8 cellular contexts compared by ENCODE assay signal in the genomic region with DNA sequence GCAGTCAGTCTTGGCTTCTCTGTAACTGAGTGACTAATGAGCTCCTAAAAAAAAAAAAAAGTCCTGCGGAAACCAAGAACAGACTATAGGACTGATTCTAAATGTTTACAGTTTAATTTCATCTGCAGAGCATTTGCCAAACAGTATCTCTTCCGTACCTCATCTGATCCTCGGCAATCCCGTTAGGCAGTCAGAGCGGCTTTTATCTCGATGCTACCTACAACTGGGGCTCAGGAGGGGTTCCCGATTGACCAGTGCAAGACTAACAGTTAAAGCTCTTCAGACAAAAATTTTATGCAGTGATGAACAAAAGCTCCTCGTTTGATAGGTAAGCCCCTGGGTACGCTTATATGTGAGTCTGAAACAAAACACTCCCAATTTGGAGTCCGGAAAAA. TPM values are rescaled to one million over a fixed set of nuclear protein-coding genes. Genes with fewer than 3 reads are reported as not detected.
DNase-seq lines count a peak whose midpoint lies in the region; ATAC-seq and TF ChIP-seq lines count a peak whose summit lies in the region.

No MANE protein-coding gene starts in this region.

- TF ChIP-seq CTCF in WERI-Rb-1 (IDR thresholded peaks at IDR 0.05; ENCODE audit: low read depth, low read length) (no peak), fibroblast of villous mesenchyme (IDR thresholded peaks at IDR 0.05; ENCODE audit: insufficient read depth, low read depth, low read length) (no peak), retinal pigment epithelial cell (conservative IDR thresholded peaks at IDR 0.05; ENCODE audit: low read depth, low read length) (no peak)

- H3K27me3 ChIP-seq in HUES48 (ENCODE audit: control insufficient read depth, insufficient read depth, low read length) = no peaks in the 10 kb centered on the region
- no peaks in the 10 kb centered on the region for H3K27me3 ChIP-seq in WERI-Rb-1 (ENCODE audit: insufficient read depth, low read depth, severe bottlenecking)

- peak overlapping the region; percentile 80 for H3K9ac ChIP-seq in HUES48 (ENCODE audit: low read depth, low read length)

- H3K27ac ChIP-seq in HUES48 (ENCODE audit: low read depth, low read length) (peak overlapping the region; percentile 95), WERI-Rb-1 (peak overlapping the region; percentile 88)

- peak overlapping the region; percentile 93 for H3K4me3 ChIP-seq in HUES48 (ENCODE audit: low read depth, low read length)
- H3K4me3 ChIP-seq in WERI-Rb-1 (ENCODE audit: low read depth, low read length) = peak overlapping the region; percentile 66
- peak overlapping the region; percentile 83 for H3K4me3 ChIP-seq in fibroblast of villous mesenchyme (ENCODE audit: low read depth, low read length)
- H3K4me3 ChIP-seq in retinal pigment epithelial cell (ENCODE audit: low read length) = peak overlapping the region; percentile 77

- H3K36me3 ChIP-seq in HUES48 (ENCODE audit: control insufficient read depth, insufficient read depth, low read length) (peaks cover 1% of the 10 kb centered on the region; the same call in 1 of the 2 replicates), WERI-Rb-1 (no peaks in the 10 kb centered on the region)

- peaks cover 9% of the 10 kb centered on the region for H3K4me1 ChIP-seq in HUES48 (ENCODE audit: control insufficient read depth, insufficient read depth, low read length)

- H3K9me3 ChIP-seq in HUES48 (ENCODE audit: control insufficient read depth, insufficient read depth, low read length) = no peaks in the 10 kb centered on the region
- H3K9me3 ChIP-seq in WERI-Rb-1 (ENCODE audit: severe bottlenecking) = no peaks in the 10 kb centered on the region

- ATAC-seq in HG03108 (IDR thresholded peaks at IDR 0.05; ENCODE audit: unreplicated experiment) = no peak

- peak in 2 of 3 donors; percentile 1 to 3 for DNase-seq in stimulated activated CD4-positive, alpha-beta T cell treated with anti-CD3 and anti-CD28 coated beads, Interleukin-12 subunit alpha, Interleukin-12 subunit beta, amount 100 ng/mL, for 48 hours (ENCODE audit: low read depth in 2 of 3, low spot score in 1 of 3)
- DNase-seq in stimulated activated CD4-positive, alpha-beta T cell treated with anti-CD3 and anti-CD28 coated beads, Interleukin-4, amount 100 ng/mL, for 4 hours = no peak
- DNase-seq in WERI-Rb-1 = peak; percentile 9
- no peak for DNase-seq in fibroblast of villous mesenchyme (ENCODE audit: low read depth)
- no peak for DNase-seq in retinal pigment epithelial cell (ENCODE audit: low read depth)
- no peak for DNase-seq in activated CD4-positive, CD25-positive, alpha-beta regulatory T cell treated with anti-CD3 and anti-CD28 coated beads, Interleukin-2, amount 50 U/mL, for 72 hours

RNA-seq across cellular contexts. Expression of a gene that starts 0.6 kb away (rescaled TPM):
- 11.9 and 25.0 TPM in 2 replicates for total RNA-seq in fibroblast of villous mesenchyme

RNA-seq across cellular contexts. Expression of a gene that starts 0.9 kb away (rescaled TPM):
- total RNA-seq in fibroblast of villous mesenchyme = 17.7 and 28.1 TPM in 2 replicates

Comparison
In these comparisons a context has a peak if more than half of its experiments do, and no peak if none do; other contexts are left out.
1. DNase-seq: peak in stimulated activated CD4-positive, alpha-beta T cell treated with anti-CD3 and anti-CD28 coated beads, Interleukin-12 subunit alpha, Interleukin-12 subunit beta, amount 100 ng/mL, for 48 hours (2 of 3) and WERI-Rb-1 (single experiment); none in stimulated activated CD4-positive, alpha-beta T cell treated with anti-CD3 and anti-CD28 coated beads, Interleukin-4, amount 100 ng/mL, for 4 hours (0 of 2), fibroblast of villous mesenchyme (single experiment), retinal pigment epithelial cell (single experiment) and activated CD4-positive, CD25-positive, alpha-beta regulatory T cell treated with anti-CD3 and anti-CD28 coated beads, Interleukin-2, amount 50 U/mL, for 72 hours (single experiment).
2. Peak in every context shown above with its lines, with median percentiles within 50 percentile points of each other: H3K4me3 ChIP-seq.